ENCODE assay signal across 1 cellular context in genomic region chr2:27096748-27097297, GRCh38.
TF ChIP-seq lines count a peak whose summit lies in the region.

No MANE protein-coding gene starts in this region.

TF ChIP-seq in K562, 482 proteins besides CTCF, POLR2A, EP300 and RAD21:
- TF ChIP-seq CUX1 (CRISPR knock-in tag; IDR thresholded peaks at IDR 0.05) = no peak
- no peak for TF ChIP-seq SIRT6 (IDR thresholded peaks at IDR 0.05; ENCODE audit: low read depth, low read length)
- TF ChIP-seq LARP7 (IDR thresholded peaks at IDR 0.05) = no peak
- no peak for TF ChIP-seq HNRNPH1 (optimal IDR thresholded peaks at IDR 0.05; ENCODE audit: low read depth, low read length)
- TF ChIP-seq C11orf30 (IDR thresholded peaks at IDR 0.05; ENCODE audit: low read depth) = no peak
- no peak for TF ChIP-seq ILF3 (IDR thresholded peaks at IDR 0.05; ENCODE audit: borderline replicate concordance)
- TF ChIP-seq ATF1 (CRISPR knock-in tag; IDR thresholded peaks at IDR 0.05) = no peak
- no peak for TF ChIP-seq ATF1 (tag; IDR thresholded peaks at IDR 0.05)
- TF ChIP-seq E2F1 (CRISPR knock-in tag; IDR thresholded peaks at IDR 0.05) = no peak
- no peak for TF ChIP-seq MAFG (tag; conservative IDR thresholded peaks at IDR 0.05)
- no peak for TF ChIP-seq SIN3B (IDR thresholded peaks at IDR 0.05; ENCODE audit: low read depth)
- no peak for TF ChIP-seq ILK (tag; IDR thresholded peaks at IDR 0.05; ENCODE audit: borderline replicate concordance, low read depth)
- TF ChIP-seq HINFP (tag; conservative IDR thresholded peaks at IDR 0.05; ENCODE audit: low read depth) = no peak
- TF ChIP-seq ARID1B (IDR thresholded peaks at IDR 0.05) = no peak
- TF ChIP-seq ZBTB11 (CRISPR knock-in tag; IDR thresholded peaks at IDR 0.05) = no peak
- TF ChIP-seq GTF2A2 (tag; IDR thresholded peaks at IDR 0.05) = no peak
- no peak for TF ChIP-seq STAT5A (IDR thresholded peaks at IDR 0.05; ENCODE audit: borderline replicate concordance, low read length)
TF ChIP-seq in K562: peak in this region for 0.
